Comparison of ENCODE assay signal across 24 cellular contexts in the genomic region with DNA sequence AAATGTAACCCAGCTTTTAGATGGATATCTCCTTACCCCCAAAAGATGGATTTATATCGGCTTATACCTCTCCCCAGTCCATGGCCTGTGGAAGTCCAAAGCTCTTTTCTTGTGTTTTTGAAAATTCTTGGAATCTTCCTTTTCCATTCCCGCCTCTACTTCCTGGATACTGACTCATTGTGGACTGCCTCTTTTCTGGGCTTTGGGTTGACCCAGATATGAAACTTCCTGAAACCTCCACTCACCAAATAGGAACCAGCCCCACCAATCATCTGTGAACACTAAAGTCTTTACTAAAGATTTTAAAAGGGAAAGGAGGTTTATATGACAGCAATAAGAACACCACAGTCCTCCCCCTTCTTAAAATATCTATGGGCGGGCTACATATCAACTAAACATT.
DNase-seq lines count a peak whose midpoint lies in the region; ATAC-seq and TF ChIP-seq lines count a peak whose summit lies in the region.
"Had no signal": no experiment of that assay in that cellular context is flagged by ENCODE, and none has a peak within 500 bp of the region (broad histone marks: within the 10 kb centered on the region; RNA-seq: fewer than 3 reads in every experiment).

No MANE protein-coding gene starts in this region.

- intact Hi-C loops in heart right ventricle (cut with DNase I) (no loop called here), psoas muscle (cut with DNase I) (no loop called here), PC-3 (cut with micrococcal nuclease) (no loop called here), PC-9 (cut with micrococcal nuclease; ENCODE audit: unreplicated experiment) (no loop called here)

- no peaks in the 10 kb centered on the region for H3K9me2 ChIP-seq in PC-3 (replicated peaks; ENCODE audit: low read length)
- no peaks in the 10 kb centered on the region for H3K9me2 ChIP-seq in PC-9 (ENCODE audit: insufficient read depth)

- no peak for TF ChIP-seq CTCF in heart right ventricle (IDR thresholded peaks at IDR 0.05)
- TF ChIP-seq CTCF in psoas muscle (IDR thresholded peaks at IDR 0.05): no peak
- no peak for TF ChIP-seq CTCF in PC-3 (conservative IDR thresholded peaks at IDR 0.05; ENCODE audit: low read depth, low read length)
- TF ChIP-seq CTCF in PC-9 (conservative IDR thresholded peaks at IDR 0.05): no peak

- H3K9me3 ChIP-seq in heart right ventricle (peaks cover 0 to 2% (median 0%) of the 10 kb centered on the region in 11 donors), psoas muscle (no peaks in the 10 kb centered on the region), PC-3 (ENCODE audit: low read length) (no peaks in the 10 kb centered on the region), PC-9 (ENCODE audit: insufficient read depth, low read depth) (no peaks in the 10 kb centered on the region)
- H3K9me3 ChIP-seq: colonic mucosa, sigmoid colon, stomach had no signal

- H3K4me2 ChIP-seq in PC-3 (ENCODE audit: low read length) (no peak overlapping the region), PC-9 (no peak overlapping the region)

- no peaks in the 10 kb centered on the region for H3K36me3 ChIP-seq in heart right ventricle
- no peaks in the 10 kb centered on the region for H3K36me3 ChIP-seq in psoas muscle (ENCODE audit: insufficient read depth in 1 of 2, low read depth in 1 of 2)
- no peaks in the 10 kb centered on the region for H3K36me3 ChIP-seq in PC-3 (ENCODE audit: low read depth, low read length)
- H3K36me3 ChIP-seq in PC-9 (ENCODE audit: low read depth): no peaks in the 10 kb centered on the region
- H3K36me3 ChIP-seq: colonic mucosa, sigmoid colon, stomach had no signal

- no peaks in the 10 kb centered on the region for H3K79me2 ChIP-seq in PC-3 (ENCODE audit: low read length)
- no peaks in the 10 kb centered on the region for H3K79me2 ChIP-seq in PC-9 (ENCODE audit: low read depth)
- H3K79me2 ChIP-seq: parathyroid adenoma had no signal

- no peaks in the 10 kb centered on the region for H3F3A ChIP-seq in PC-3 (ENCODE audit: low read length, unreplicated experiment)
- no peaks in the 10 kb centered on the region for H3F3A ChIP-seq in PC-9 (ENCODE audit: insufficient read depth, low read depth)

- WGBS in heart right ventricle, 2 donors: 62 to 79% methylated on average over 3 of the region's 3 CpGs
- 69 to 72% (median 70%) methylated on average over 3 of the region's 3 CpGs for WGBS in psoas muscle, 3 donors

- H3K4me1 ChIP-seq in heart right ventricle (peaks cover 0 to 3% (median 0%) of the 10 kb centered on the region in 9 donors), psoas muscle (no peaks in the 10 kb centered on the region), PC-3 (ENCODE audit: insufficient read depth, low read length) (no peaks in the 10 kb centered on the region), PC-9 (replicated peaks; ENCODE audit: insufficient read depth) (no peaks in the 10 kb centered on the region)
- H3K4me1 ChIP-seq: colonic mucosa, parathyroid adenoma, sigmoid colon, stomach had no signal

- BruUV-seq in PC-3 (replicated peaks; lab: Mats Ljungman, UMichigan) (no TSS peak), PC-9 (replicated peaks; lab: Mats Ljungman, UMichigan) (no TSS peak)

- peak in 7 of 8 donors; percentile 47 to 80 (median 61) for ATAC-seq in heart right ventricle
- ATAC-seq in psoas muscle: no peak
- no peak for ATAC-seq in PC-3
- ATAC-seq: activated CD8-positive, alpha-beta memory T cell treated with anti-CD3 and anti-CD28 coated beads, Interleukin-2, amount 10 ng/mL, durations not matched to agents 7 days and 5 days; activated T-cell treated with anti-CD3 and anti-CD28 coated beads, Interleukin-2, amount 50 U/mL, for 72 hours had no signal

- H3K27me3 ChIP-seq in heart right ventricle (no peaks in the 10 kb centered on the region), psoas muscle (ENCODE audit: insufficient read depth in 3 of 3, low read length in 2 of 3) (no peaks in the 10 kb centered on the region), PC-3 (ENCODE audit: low read length) (no peaks in the 10 kb centered on the region), PC-9 (ENCODE audit: insufficient read depth, low read depth) (peaks cover 84% of the 10 kb centered on the region)
- H3K27me3 ChIP-seq: colonic mucosa, sigmoid colon, stomach had no signal

- H3K27ac ChIP-seq in heart right ventricle: peak overlapping the region in 5 of 10 donors; percentile 15 to 46 (median 20)
- H3K27ac ChIP-seq in psoas muscle: no peak overlapping the region
- H3K27ac ChIP-seq in PC-3 (ENCODE audit: low read length): no peak overlapping the region
- H3K27ac ChIP-seq in PC-9: no peak overlapping the region
- H3K27ac ChIP-seq: colonic mucosa, parathyroid adenoma, SK-N-MC, stomach had no signal

- DNase-seq in EH (ENCODE audit: low read depth) (peak; percentile 10), amniotic stem cell (lab: John Stamatoyannopoulos, UW) (peak; percentile 12), heart right ventricle (peak in 1 of 2 donors; percentile 5), psoas muscle (no peak), NCI-H748 (lab: John Stamatoyannopoulos, UW; ENCODE audit: unreplicated experiment) (no peak), NCI-H510A (lab: John Stamatoyannopoulos, UW) (no peak), PC-3 (no peak), PC-9 (no peak)
- DNase-seq: activated CD4-positive, alpha-beta T cell treated with anti-CD3 and anti-CD28 coated beads, Interleukin-2, amount 10 ng/mL, durations not matched to agents 24 days and 14 days; activated CD8-positive, alpha-beta memory T cell treated with anti-CD3 and anti-CD28 coated beads, Interleukin-2, amount 10 ng/mL, durations not matched to agents 7 days and 5 days; activated naive CD4-positive, alpha-beta T cell treated with Interleukin-2 at 50 U/mL for 16 hours; activated T-cell treated with anti-CD3 and anti-CD28 coated beads, Interleukin-2, amount 50 U/mL, for 72 hours; CD4-positive, alpha-beta T cell; colonic mucosa; H9; head of caudate nucleus; NCI-H2171; NCI-H526; RPMI8226; sigmoid colon; stimulated activated CD4-positive, alpha-beta T cell treated with anti-CD3 and anti-CD28 coated beads, Interleukin-15, amount 100 ng/mL, for 24 hours; stomach had no signal

- no peak overlapping the region for H3K9ac ChIP-seq in PC-3 (ENCODE audit: low read length)
- H3K9ac ChIP-seq: parathyroid adenoma had no signal

- H2AFZ ChIP-seq in PC-3 (ENCODE audit: low read length): no peak overlapping the region
- H2AFZ ChIP-seq in PC-9: no peak overlapping the region
- H2AFZ ChIP-seq: parathyroid adenoma had no signal

- CTCF ChIA-PET in PC-3 (lab: Charles Lee) (no interaction called here), PC-9 (lab: Charles Lee) (no interaction called here)

- POLR2A ChIA-PET in PC-3 (lab: Charles Lee; ENCODE audit: unreplicated experiment): no interaction called here
- POLR2A ChIA-PET in PC-9 (lab: Charles Lee; ENCODE audit: unreplicated experiment): no interaction called here

- H4K20me1 ChIP-seq in PC-3 (ENCODE audit: low read length) (no peaks in the 10 kb centered on the region), PC-9 (ENCODE audit: insufficient read depth) (0 out of 2 replicates have a peak, but pooled peaks cover 5% of the 10 kb centered on the region)

- H3K4me3 ChIP-seq in heart right ventricle: peak overlapping the region in 6 of 10 donors; percentile 27 to 44 (median 36)
- H3K4me3 ChIP-seq in psoas muscle: peak overlapping the region; percentile 32
- H3K4me3 ChIP-seq in PC-3 (ENCODE audit: low read length): no peak overlapping the region
- H3K4me3 ChIP-seq in PC-9: no peak overlapping the region
- H3K4me3 ChIP-seq: colonic mucosa, sigmoid colon, SK-N-MC, stomach had no signal

Comparison
In these comparisons a context has a peak if more than half of its experiments do, and no peak if none do; other contexts are left out.
1. DNase-seq: peak in EH (single experiment) and amniotic stem cell (single experiment); none in psoas muscle (0 of 2), NCI-H748 (single experiment), NCI-H510A (single experiment), PC-3 (single experiment) and PC-9 (0 of 2).
2. ATAC-seq: peak in heart right ventricle (7 of 8); none in psoas muscle (0 of 4) and PC-3 (single experiment).
3. H3K4me3 ChIP-seq: peak in heart right ventricle (6 of 10) and psoas muscle (single experiment); none in PC-3 (single experiment) and PC-9 (single experiment).